In genomic region chr10:95656291-95657164, GRCh38 we compare ENCODE assay signal across 8 cellular contexts. TPM values are rescaled to one million over a fixed set of nuclear protein-coding genes. Genes with fewer than 3 reads are reported as not detected.
DNase-seq lines count a peak whose midpoint lies in the region; ATAC-seq and TF ChIP-seq lines count a peak whose summit lies in the region.

Gene ALDH18A1, minus strand, starts transcription at chr10:95656711. Its CDS starts 3,334 bp downstream, at chr10:95653377.

- H3K27me3 ChIP-seq in adipocyte (replicated peaks; ENCODE audit: control insufficient read depth, insufficient read depth, low read length) = no peaks in the 10 kb centered on the region
- H3K27me3 ChIP-seq in heart left ventricle = no peaks in the 10 kb centered on the region

- H3K36me3 Mint-ChIP-seq in T-cell = peaks cover 22% of the 10 kb centered on the region
- H3K36me3 Mint-ChIP-seq in type B pancreatic cell = peaks cover 22% of the 10 kb centered on the region

- H3K9me3 Mint-ChIP-seq in T-cell (peaks cover 2 to 4% (median 3%) of the 10 kb centered on the region in 3 donors), type B pancreatic cell (peaks cover 4% of the 10 kb centered on the region)

- WGBS in heart left ventricle, 4 donors = 0 to 1% (median 1%) methylated on average over 41 to 83 of the region's 83 CpGs

- peak within 1 kb of the TSS in 10 of 12 donors; percentile 7 to 73 (median 70) for H3K27ac ChIP-seq in heart left ventricle

- TF ChIP-seq CTCF in GM12875 (IDR thresholded peaks at IDR 0.05; ENCODE audit: borderline replicate concordance, insufficient read depth, low read depth, low read length) = no peak
- TF ChIP-seq CTCF in heart left ventricle (IDR thresholded peaks at IDR 0.05) = no peak
- no peak for TF ChIP-seq CTCF in type B pancreatic cell (conservative IDR thresholded peaks at IDR 0.05)

- peaks cover 11% of the 10 kb centered on the region for H3K4me1 ChIP-seq in adipocyte (ENCODE audit: control insufficient read depth, insufficient read depth, low read length)
- H3K4me1 ChIP-seq in heart left ventricle = peaks cover 0 to 20% (median 10%) of the 10 kb centered on the region in 12 donors

- peaks cover 24 to 29% (median 28%) of the 10 kb centered on the region in 3 donors for H3K4me1 Mint-ChIP-seq in T-cell
- H3K4me1 Mint-ChIP-seq in type B pancreatic cell (ENCODE audit: unreplicated experiment) = peaks cover 16% of the 10 kb centered on the region

- H3K27me3 Mint-ChIP-seq in T-cell = no peaks in the 10 kb centered on the region
- H3K27me3 Mint-ChIP-seq in type B pancreatic cell = no peaks in the 10 kb centered on the region

- H3K9ac ChIP-seq in adipocyte (ENCODE audit: low read length) = peak within 1 kb of the TSS; percentile 86

- TF ChIP-seq POLR2A in heart left ventricle (IDR thresholded peaks at IDR 0.05) = peak in 1 of 2 donors; percentile 37

- peak; percentile 74 for DNase-seq in NCI-H1092 treated with DMSO at 0.1 percent for 48 hours (lab: John Stamatoyannopoulos, UW)
- DNase-seq in T-cell = peak; percentile 73 to 96 (median 82)
- peak; percentile 97 for DNase-seq in adipocyte (ENCODE audit: low read depth)
- peak; percentile 92 to 97 (median 93) for DNase-seq in heart left ventricle
- peak; percentile 78 to 99 (median 90) for DNase-seq in posterior cingulate gyrus
- peak; percentile 96 for DNase-seq in type B pancreatic cell (ENCODE audit: extremely low spot score, unreplicated experiment)

- CTCF ChIA-PET in T-cell (lab: Charles Lee) = interaction anchor here (0.6 to 4.8 kb wide), 5 partner anchors 8 to 216 kb away, joined by 3 to 35 read pairs (median 3); partner anchors contain the start of gene TCTN3 (in 1 of the 2)

- POLR2A ChIA-PET in T-cell (lab: Charles Lee) = no interaction called here

- ATAC-seq in HG02623 (IDR thresholded peaks at IDR 0.05; ENCODE audit: unreplicated experiment) (peak; percentile 82), T-cell (replicated peaks in 1 of 4) (peak; percentile 90 to 95 (median 93)), heart left ventricle (peak; percentile 91 to 97 (median 97))

- H3K4me3 Mint-ChIP-seq in T-cell = peak within 1 kb of the TSS; percentile 97 to 99 (median 99)
- peak within 1 kb of the TSS; percentile 100 for H3K4me3 Mint-ChIP-seq in type B pancreatic cell

- intact Hi-C loops in heart left ventricle (cut with DNase I) = no loop called here
- intact Hi-C loops in posterior cingulate gyrus (cut with DNase I) = no loop called here

- H3K27ac Mint-ChIP-seq in T-cell (peak within 1 kb of the TSS; percentile 77 to 90), type B pancreatic cell (peak within 1 kb of the TSS; percentile 94)

- H3K4me3 ChIP-seq in GM12875 (ENCODE audit: low read depth, low read length) = peak within 1 kb of the TSS; percentile 95
- peak within 1 kb of the TSS; percentile 90 for H3K4me3 ChIP-seq in adipocyte (ENCODE audit: low read length)
- peak within 1 kb of the TSS; percentile 75 to 100 (median 87) for H3K4me3 ChIP-seq in heart left ventricle

- H3K36me3 ChIP-seq in adipocyte (ENCODE audit: control insufficient read depth, insufficient read depth, low read length, severe bottlenecking) (peaks cover 16% of the 10 kb centered on the region), heart left ventricle (peaks cover 0 to 19% (median 14%) of the 10 kb centered on the region in 9 donors)

- peaks cover under 1% of the 10 kb centered on the region for H3K9me3 ChIP-seq in adipocyte (ENCODE audit: control insufficient read depth, low read length)
- H3K9me3 ChIP-seq in heart left ventricle = peaks cover 0 to 5% (median 0%) of the 10 kb centered on the region in 12 donors

RNA-seq across cellular contexts. Expression of gene ALDH18A1, which starts in this region (rescaled TPM):
- total RNA-seq in T-cell (10 to 100 TPM; 24.7 to 32.7 (median 28.4) TPM), heart left ventricle (10 to 100 TPM in 7 of 9 donors, 1 to 10 TPM in 2; 8.4 to 25.9 (median 14.8) TPM), type B pancreatic cell (ENCODE audit: low replicate concordance) (111 and 113 TPM in 2 replicates)
- 10 to 100 TPM in 1 of 2 donors, 1 to 10 TPM in 1; 4.2 to 11.2 TPM for polyA plus RNA-seq in heart left ventricle

Comparison
In these comparisons a context has a peak if more than half of its experiments do, and no peak if none do; other contexts are left out.
1. Peak in every context shown above with its lines: DNase-seq, ATAC-seq, H3K4me3 ChIP-seq and H3K27ac ChIP-seq.